9 cellular contexts compared by ENCODE assay signal in genomic region chr3:116059421-116060096, GRCh38.
A peak's percentile ranks its signal among the peaks of the same experiment; 100 is the strongest.
DNase-seq lines count a peak whose midpoint lies in the region; ATAC-seq and TF ChIP-seq lines count a peak whose summit lies in the region.
"Had no signal": no experiment of that assay in that cellular context is flagged by ENCODE, and none has a peak within 500 bp of the region (broad histone marks: within the 10 kb centered on the region; RNA-seq: fewer than 3 reads in every experiment).

No MANE protein-coding gene starts in this region.

- H3K36me3 ChIP-seq in PC-3 (ENCODE audit: low read depth, low read length) (no peaks in the 10 kb centered on the region), fibroblast of lung (ENCODE audit: control insufficient read depth, insufficient read depth, low read length) (no peaks in the 10 kb centered on the region)

- H3K4me1 ChIP-seq in PC-3 (ENCODE audit: insufficient read depth, low read length) = peaks cover 11% of the 10 kb centered on the region; the same call in 1 of the 2 replicates
- H3K4me1 ChIP-seq in fibroblast of lung (ENCODE audit: control insufficient read depth, extremely low read depth, insufficient read depth, low read length) = no peaks in the 10 kb centered on the region

- no peak for TF ChIP-seq CTCF in PC-3 (conservative IDR thresholded peaks at IDR 0.05; ENCODE audit: low read depth, low read length)
- no peak for TF ChIP-seq CTCF in fibroblast of lung (conservative IDR thresholded peaks at IDR 0.05 in 1 of 2, IDR thresholded peaks at IDR 0.05 in 1 of 2; ENCODE audit: low read depth in 1 of 2, low read length in 2 of 2)

- H3K4me3 ChIP-seq in PC-3 (ENCODE audit: low read length) = no peak overlapping the region
- H3K4me3 ChIP-seq in fibroblast of lung (replicated peaks in 1 of 4; ENCODE audit: control extremely low read depth in 1 of 4, insufficient read depth in 1 of 4, low read depth in 3 of 4, low read length in 4 of 4) = no peak overlapping the region
- H3K4me3 ChIP-seq: lung had no signal

- no peaks in the 10 kb centered on the region for H3K27me3 ChIP-seq in PC-3 (ENCODE audit: low read length)
- no peaks in the 10 kb centered on the region for H3K27me3 ChIP-seq in fibroblast of lung (ENCODE audit: control insufficient read depth, insufficient read depth, low read length)

- intact Hi-C loops in PC-3 (cut with micrococcal nuclease) = loop anchor here (1.0 to 5.0 kb wide), 2 partner anchors 52 to 70 kb away; no protein-coding TSS in a partner anchor

- CTCF ChIA-PET in PC-3 (lab: Charles Lee) = no interaction called here

- H3K79me2 ChIP-seq in PC-3 (ENCODE audit: low read length) = no peaks in the 10 kb centered on the region
- H3K79me2 ChIP-seq in fibroblast of lung (ENCODE audit: control insufficient read depth, insufficient read depth, low read length) = no peaks in the 10 kb centered on the region

- H3K9ac ChIP-seq in PC-3 (ENCODE audit: low read length) = 0 out of 2 replicates have a peak overlapping the region, but pooled peaks have one; percentile 24
- H3K9ac ChIP-seq in fibroblast of lung (ENCODE audit: insufficient read depth, low read length) = no peak overlapping the region

- ATAC-seq in PC-3 (peak; percentile 100), GM21526 (IDR thresholded peaks at IDR 0.05; ENCODE audit: low FRiP score, unreplicated experiment) (no peak)

- H3K9me2 ChIP-seq in PC-3 (replicated peaks; ENCODE audit: low read length) = no peaks in the 10 kb centered on the region

- peak overlapping the region; percentile 51 for H3K4me2 ChIP-seq in PC-3 (ENCODE audit: low read length)
- no peak overlapping the region for H3K4me2 ChIP-seq in fibroblast of lung (ENCODE audit: extremely low read depth, insufficient read depth, low read length)

- DNase-seq in NCI-H748 (lab: John Stamatoyannopoulos, UW; ENCODE audit: unreplicated experiment) (peak; percentile 1), NCI-H748 treated with DMSO at 0.1 percent for 48 hours (lab: John Stamatoyannopoulos, UW) (no peak), PC-3 (peak; percentile 88), fibroblast of lung (ENCODE audit: low read depth in 2 of 2) (peak; percentile 74 to 97), stromal cell of bone marrow (ENCODE audit: low read depth) (peak; percentile 26), NCI-H345 treated with DMSO at 0.1 percent for 48 hours (lab: John Stamatoyannopoulos, UW; ENCODE audit: unreplicated experiment) (no peak), medulla oblongata (ENCODE audit: extremely low spot score) (no peak)

- H3K9me3 ChIP-seq in PC-3 (ENCODE audit: low read length) (no peaks in the 10 kb centered on the region), fibroblast of lung (ENCODE audit: control insufficient read depth, insufficient read depth, low read depth, low read length) (no peaks in the 10 kb centered on the region)

- no TSS peak for BruUV-seq in PC-3 (replicated peaks; lab: Mats Ljungman, UMichigan)

- H3F3A ChIP-seq in PC-3 (ENCODE audit: low read length, unreplicated experiment) = no peaks in the 10 kb centered on the region

- H4K20me1 ChIP-seq in PC-3 (ENCODE audit: low read length) (no peaks in the 10 kb centered on the region), fibroblast of lung (ENCODE audit: control insufficient read depth, extremely low read depth, insufficient read depth, low read length) (no peaks in the 10 kb centered on the region)

- POLR2A ChIA-PET in PC-3 (lab: Charles Lee; ENCODE audit: unreplicated experiment) = interaction anchor here (0.5 kb wide), 2 partner anchors 10 to 912 kb away, joined by 3 to 5 read pairs; partner anchors contain the start of gene ZBTB20

- H2AFZ ChIP-seq in PC-3 (ENCODE audit: low read length) (no peak overlapping the region), fibroblast of lung (ENCODE audit: low read length) (no peak overlapping the region)

- H3K27ac ChIP-seq in PC-3 (ENCODE audit: low read length) (peak overlapping the region; percentile 61), fibroblast of lung (ENCODE audit: insufficient read depth, low read length) (no peak overlapping the region)

Comparison
In these comparisons a context has a peak if more than half of its experiments do, and no peak if none do; other contexts are left out.
1. DNase-seq: peak in NCI-H748 (single experiment), PC-3 (single experiment), fibroblast of lung (2 of 2) and stromal cell of bone marrow (single experiment); none in NCI-H748 treated with DMSO at 0.1 percent for 48 hours (single experiment), NCI-H345 treated with DMSO at 0.1 percent for 48 hours (single experiment) and medulla oblongata (single experiment).